20 cellular contexts compared by ENCODE assay signal in the genomic region with DNA sequence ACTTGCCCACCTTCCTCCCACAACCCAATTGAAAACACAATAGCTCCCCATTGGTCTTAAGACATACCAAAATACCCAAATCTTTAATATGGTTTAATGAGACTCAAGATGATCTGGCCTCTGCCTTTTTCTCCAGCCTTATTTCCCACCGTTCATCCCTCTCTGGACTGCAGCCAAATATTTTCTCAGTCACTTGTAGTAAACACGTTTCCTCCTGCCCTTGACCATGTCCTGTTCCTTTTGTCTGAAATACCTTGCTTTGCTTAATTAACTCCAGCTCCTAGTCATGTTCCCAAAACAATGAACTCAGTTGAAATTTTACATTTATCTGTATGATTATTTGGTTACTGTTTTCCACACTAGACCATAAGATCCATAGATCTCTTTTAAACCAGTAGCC. TPM values are rescaled to one million over a fixed set of nuclear protein-coding genes. Genes with fewer than 3 reads are reported as not detected.
DNase-seq lines count a peak whose midpoint lies in the region; ATAC-seq lines count a peak whose summit lies in the region.
"Had no signal": no experiment of that assay in that cellular context is flagged by ENCODE, and none has a peak within 500 bp of the region (broad histone marks: within the 10 kb centered on the region; RNA-seq: fewer than 3 reads in every experiment).

No MANE protein-coding gene starts in this region.

- DNase-seq in DMS79 (lab: John Stamatoyannopoulos, UW) (peak; percentile 9), NCI-H2029 (lab: John Stamatoyannopoulos, UW) (peak; percentile 4), lung microvascular endothelial cell (ENCODE audit: low read depth in 2 of 2) (peak; percentile 22 to 74), GOT3 (lab: John Stamatoyannopoulos, UW) (no peak), NAMALWA (ENCODE audit: low spot score) (no peak), NCI-H1092 (lab: John Stamatoyannopoulos, UW) (no peak)
- DNase-seq: activated CD4-positive, CD25-positive, alpha-beta regulatory T cell; activated T-cell treated with anti-CD3 and anti-CD28 coated beads, Interleukin-2, amount 50 U/mL, for 48 hours; CD4-positive, alpha-beta memory T cell; Karpas-422; left ventricle myocardium superior; NCI-H1436 treated with DMSO at 0.1 percent for 48 hours; NCI-H226; SK-N-SH; stimulated activated naive CD4-positive, alpha-beta T cell; T1000 had no signal

- peak overlapping the region; percentile 0 for H3K27ac ChIP-seq in cingulate gyrus (ENCODE audit: low read depth, low read length)

- no peak for ATAC-seq in GM21423 (IDR thresholded peaks at IDR 0.05; ENCODE audit: unreplicated experiment)
- ATAC-seq: esophagus mucosa, left ventricle myocardium superior, sciatic nerve had no signal

RNA-seq across cellular contexts. Expression of gene NUP54, which starts 8.4 kb away (rescaled TPM):
- 43.3 and 43.6 TPM in 2 replicates for total RNA-seq in lung microvascular endothelial cell

RNA-seq across cellular contexts. Expression of gene SCARB2, which starts 57.0 kb away (rescaled TPM):
- total RNA-seq in lung microvascular endothelial cell: 165 and 174 TPM in 2 replicates

Comparison
In these comparisons a context has a peak if more than half of its experiments do, and no peak if none do; other contexts are left out.
1. DNase-seq: peak in DMS79 (single experiment), NCI-H2029 (single experiment) and lung microvascular endothelial cell (2 of 2); none in GOT3 (single experiment), NAMALWA (single experiment) and NCI-H1092 (single experiment).